Comparison of ENCODE assay signal across 8 cellular contexts in genomic region chr6:127120787-127121636, GRCh38. TPM values are rescaled to one million over a fixed set of nuclear protein-coding genes. Genes with fewer than 3 reads are reported as not detected.
DNase-seq lines count a peak whose midpoint lies in the region; ATAC-seq lines count a peak whose summit lies in the region.

No MANE protein-coding gene starts in this region.

- H3K4me3 Mint-ChIP-seq in activated CD8-positive, alpha-beta memory T cell treated with anti-CD3 and anti-CD28 coated beads, Interleukin-2, amount 10 ng/mL, durations not matched to agents 7 days and 5 days, result no peak overlapping the region

- no peaks in the 10 kb centered on the region for H3K9me3 Mint-ChIP-seq in activated CD8-positive, alpha-beta memory T cell treated with anti-CD3 and anti-CD28 coated beads, Interleukin-2, amount 10 ng/mL, durations not matched to agents 7 days and 5 days (ENCODE audit: low read depth)

- H3K27me3 Mint-ChIP-seq in activated CD8-positive, alpha-beta memory T cell treated with anti-CD3 and anti-CD28 coated beads, Interleukin-2, amount 10 ng/mL, durations not matched to agents 7 days and 5 days, result peaks cover 79% of the 10 kb centered on the region

- peak; percentile 79 for ATAC-seq in GM19463 (IDR thresholded peaks at IDR 0.05; ENCODE audit: unreplicated experiment)
- ATAC-seq in HG03521 (IDR thresholded peaks at IDR 0.05; ENCODE audit: unreplicated experiment), result peak; percentile 79
- ATAC-seq in activated CD8-positive, alpha-beta memory T cell treated with anti-CD3 and anti-CD28 coated beads, Interleukin-2, amount 10 ng/mL, durations not matched to agents 7 days and 5 days, result peak; percentile 76

- whole genome bisulfite sequencing in esophagus, 2 donors, result 9 to 11% methylated on average over 35 of the region's 35 CpGs

- DNase-seq in COLO668 (lab: John Stamatoyannopoulos, UW; ENCODE audit: unreplicated experiment) (peak; percentile 70), NCI-H82 (lab: John Stamatoyannopoulos, UW) (peak; percentile 88)
- peak; percentile 82 for DNase-seq in activated CD8-positive, alpha-beta memory T cell treated with anti-CD3 and anti-CD28 coated beads, Interleukin-2, amount 10 ng/mL, durations not matched to agents 7 days and 5 days
- peak in 5 of 6 experiments; percentile 9 to 42 (median 29) for DNase-seq in stimulated activated naive CD4-positive, alpha-beta T cell (lab: John Stamatoyannopoulos, UW)

- peaks cover 18% of the 10 kb centered on the region for H3K4me1 Mint-ChIP-seq in activated CD8-positive, alpha-beta memory T cell treated with anti-CD3 and anti-CD28 coated beads, Interleukin-2, amount 10 ng/mL, durations not matched to agents 7 days and 5 days

- H3K4me1 ChIP-seq in esophagus (ENCODE audit: control insufficient read depth in 2 of 2, insufficient read depth in 2 of 2, low read length in 1 of 2), result peaks cover 4 to 6% of the 10 kb centered on the region in 2 donors
- H3K4me1 ChIP-seq in mucosa of stomach (ENCODE audit: control insufficient read depth, insufficient read depth, low read length), result peaks cover 8% of the 10 kb centered on the region

- H3K27ac ChIP-seq in esophagus (ENCODE audit: low read depth in 2 of 2, low read length in 1 of 2), result peak overlapping the region in 1 of 2 donors; percentile 4

- H3K9ac ChIP-seq in mucosa of stomach (ENCODE audit: low read length), result peak overlapping the region; percentile 22

- H3K36me3 ChIP-seq in esophagus (ENCODE audit: control insufficient read depth in 2 of 2, insufficient read depth in 2 of 2, low read length in 1 of 2) (no peaks in the 10 kb centered on the region), mucosa of stomach (ENCODE audit: control insufficient read depth, insufficient read depth, low read length) (no peaks in the 10 kb centered on the region)

- H3K4me3 ChIP-seq in esophagus (ENCODE audit: low read depth in 1 of 2, low read length in 2 of 2), result peak overlapping the region; percentile 40 to 41
- no peak overlapping the region for H3K4me3 ChIP-seq in mucosa of stomach (ENCODE audit: low read length)

- H3K36me3 Mint-ChIP-seq in activated CD8-positive, alpha-beta memory T cell treated with anti-CD3 and anti-CD28 coated beads, Interleukin-2, amount 10 ng/mL, durations not matched to agents 7 days and 5 days, result no peaks in the 10 kb centered on the region

- no peaks in the 10 kb centered on the region for H3K9me3 ChIP-seq in esophagus (ENCODE audit: control insufficient read depth in 2 of 2, insufficient read depth in 1 of 2, low read depth in 1 of 2, low read length in 1 of 2)
- H3K9me3 ChIP-seq in mucosa of stomach (ENCODE audit: control insufficient read depth, low read length), result no peaks in the 10 kb centered on the region

- CTCF ChIA-PET in activated CD8-positive, alpha-beta memory T cell treated with anti-CD3 and anti-CD28 coated beads, Interleukin-2, amount 10 ng/mL, durations not matched to agents 7 days and 5 days (lab: Charles Lee), result no interaction called here

- H3K27ac Mint-ChIP-seq in activated CD8-positive, alpha-beta memory T cell treated with anti-CD3 and anti-CD28 coated beads, Interleukin-2, amount 10 ng/mL, durations not matched to agents 7 days and 5 days, result no peak overlapping the region

- H3K27me3 ChIP-seq in esophagus (ENCODE audit: control insufficient read depth in 1 of 2, insufficient read depth in 2 of 2, low read length in 2 of 2) (peaks cover 3 to 15% of the 10 kb centered on the region in 2 donors), mucosa of stomach (ENCODE audit: control insufficient read depth, insufficient read depth, low read length) (peaks cover 45% of the 10 kb centered on the region)

RNA-seq across cellular contexts. Expression of gene RSPO3, which starts 2.5 kb away (rescaled TPM):
- total RNA-seq in activated CD8-positive, alpha-beta memory T cell treated with anti-CD3 and anti-CD28 coated beads, Interleukin-2, amount 10 ng/mL, durations not matched to agents 7 days and 5 days, result not detected
- 1 to 10 TPM; 1.9 to 2.3 TPM for polyA plus RNA-seq in esophagus

Comparison
In these comparisons a context has a peak if more than half of its experiments do, and no peak if none do; other contexts are left out.
1. DNase-seq: peak in every context shown above with its lines; median percentile 88 in NCI-H82; 82 in activated CD8-positive, alpha-beta memory T cell treated with anti-CD3 and anti-CD28 coated beads, Interleukin-2, amount 10 ng/mL, durations not matched to agents 7 days and 5 days; 70 in COLO668; 29 in stimulated activated naive CD4-positive, alpha-beta T cell.